In genomic region chr2:10977003-10977402, GRCh38 we compare ENCODE assay signal across 10 cellular contexts.
A peak's percentile ranks its signal among the peaks of the same experiment; 100 is the strongest.
DNase-seq lines count a peak whose midpoint lies in the region; FAIRE-seq and TF ChIP-seq lines count a peak whose summit lies in the region.
"Had no signal": no experiment of that assay in that cellular context is flagged by ENCODE, and none has a peak within 500 bp of the region (broad histone marks: within the 10 kb centered on the region; RNA-seq: fewer than 3 reads in every experiment).

No MANE protein-coding gene starts in this region.

- no peak overlapping the region for H3K4ac ChIP-seq in trophoblast cell (ENCODE audit: low read depth, low read length)

- H4K8ac ChIP-seq in trophoblast cell (ENCODE audit: low read depth, low read length): no peak overlapping the region

- H3K23ac ChIP-seq in trophoblast cell (ENCODE audit: low read length): no peak overlapping the region

- H3K36me3 ChIP-seq in right atrium auricular region (no peaks in the 10 kb centered on the region), hepatocyte (replicated peaks; ENCODE audit: insufficient read depth, low read depth) (no peaks in the 10 kb centered on the region), Karpas-422 (ENCODE audit: insufficient read depth, low read length) (no peaks in the 10 kb centered on the region), trophoblast cell (ENCODE audit: control insufficient read depth in 1 of 2, insufficient read depth in 2 of 2, low read length in 2 of 2) (no peaks in the 10 kb centered on the region), small intestine (ENCODE audit: control insufficient read depth in 2 of 2, insufficient read depth in 2 of 2, low read length in 2 of 2) (no peaks in the 10 kb centered on the region)

- FAIRE-seq in small intestine (lab: Jason Lieb, UNC): no peak

- H4K12ac ChIP-seq in trophoblast cell (ENCODE audit: low read depth, low read length): no peak overlapping the region

- H3K18ac ChIP-seq in trophoblast cell (ENCODE audit: low read length): no peak overlapping the region

- H3K4me1 ChIP-seq in right atrium auricular region: peaks cover 0 to 4% of the 10 kb centered on the region in 2 donors
- H3K4me1 ChIP-seq in hepatocyte (ENCODE audit: insufficient read depth): no peaks in the 10 kb centered on the region
- no peaks in the 10 kb centered on the region for H3K4me1 ChIP-seq in Karpas-422 (ENCODE audit: low read length)
- H3K4me1 ChIP-seq in trophoblast cell (ENCODE audit: control insufficient read depth in 1 of 2, insufficient read depth in 2 of 2, low read length in 2 of 2): no peaks in the 10 kb centered on the region
- no peaks in the 10 kb centered on the region for H3K4me1 ChIP-seq in small intestine (ENCODE audit: control insufficient read depth in 2 of 2, insufficient read depth in 1 of 2, low read depth in 1 of 2, low read length in 1 of 2)

- no peak overlapping the region for H2BK5ac ChIP-seq in trophoblast cell (ENCODE audit: low read depth, low read length, poor library complexity)

- no peak overlapping the region for H3K14ac ChIP-seq in trophoblast cell (ENCODE audit: low read length)

- H2AK5ac ChIP-seq in trophoblast cell (ENCODE audit: low read length): no peak overlapping the region

- H3K79me1 ChIP-seq in trophoblast cell (ENCODE audit: low read length): no peaks in the 10 kb centered on the region

- DNase-seq in cardiac septum (ENCODE audit: low spot score) (peak; percentile 68), right atrium auricular region (ENCODE audit: low spot score) (no peak), hepatocyte (ENCODE audit: low spot score) (no peak), Karpas-422 (no peak), 8988T (no peak), trophoblast cell (no peak), small intestine (no peak)
- DNase-seq: EL had no signal

- intact Hi-C loops in cardiac septum (cut with DNase I): no loop called here

- no peak for TF ChIP-seq CTCF in right atrium auricular region (IDR thresholded peaks at IDR 0.05)
- TF ChIP-seq CTCF in hepatocyte (IDR thresholded peaks at IDR 0.05; ENCODE audit: poor library complexity): no peak

- H2BK12ac ChIP-seq in trophoblast cell (ENCODE audit: low read length): no peak overlapping the region

- H4K20me1 ChIP-seq in hepatocyte (ENCODE audit: insufficient read depth, poor library complexity, severe bottlenecking) (no peaks in the 10 kb centered on the region), Karpas-422 (ENCODE audit: insufficient read depth, low read depth, low read length) (no peaks in the 10 kb centered on the region)

- H2BK120ac ChIP-seq in trophoblast cell (ENCODE audit: insufficient read depth, low read length, poor library complexity): no peak overlapping the region

- H3K4me2 ChIP-seq in hepatocyte (peak overlapping the region; percentile 63), Karpas-422 (ENCODE audit: low read depth, low read length, poor library complexity, severe bottlenecking) (no peak overlapping the region), trophoblast cell (ENCODE audit: low read length) (no peak overlapping the region)

- WGBS in hepatocyte (ENCODE audit: low lambda C conversion rate, missing lambda C conversion rate): 43% methylated on average over 9 of the region's 9 CpGs
- WGBS in trophoblast cell (ENCODE audit: extremely low coverage, insufficient coverage, insufficient read length): no CpG with 5 or more reads among the region's 9 CpGs
- WGBS in small intestine, 3 donors: 24 to 29% (median 24%) methylated on average over 9 of the region's 9 CpGs

- no peaks in the 10 kb centered on the region for H3K9me3 ChIP-seq in right atrium auricular region
- no peaks in the 10 kb centered on the region for H3K9me3 ChIP-seq in hepatocyte (ENCODE audit: low read depth)
- H3K9me3 ChIP-seq in Karpas-422 (ENCODE audit: low read length): no peaks in the 10 kb centered on the region
- H3K9me3 ChIP-seq in trophoblast cell (ENCODE audit: insufficient read depth, low read depth, low read length): no peaks in the 10 kb centered on the region
- H3K9me3 ChIP-seq in small intestine (ENCODE audit: control insufficient read depth, low read depth): no peaks in the 10 kb centered on the region

- H3K27me3 ChIP-seq in right atrium auricular region (no peaks in the 10 kb centered on the region), hepatocyte (no peaks in the 10 kb centered on the region), Karpas-422 (ENCODE audit: low read length) (no peaks in the 10 kb centered on the region), trophoblast cell (ENCODE audit: insufficient read depth, low read length) (no peaks in the 10 kb centered on the region), small intestine (ENCODE audit: control insufficient read depth in 2 of 2, insufficient read depth in 2 of 2, low read length in 2 of 2) (no peaks in the 10 kb centered on the region)

- H3K79me2 ChIP-seq in hepatocyte (no peaks in the 10 kb centered on the region), Karpas-422 (ENCODE audit: low read length) (no peaks in the 10 kb centered on the region), trophoblast cell (ENCODE audit: control insufficient read depth, insufficient read depth, low read length, poor library complexity) (no peaks in the 10 kb centered on the region)

- no peak overlapping the region for H3K27ac ChIP-seq in right atrium auricular region
- H3K27ac ChIP-seq in hepatocyte: no peak overlapping the region
- no peak overlapping the region for H3K27ac ChIP-seq in Karpas-422 (ENCODE audit: low read length)
- H3K27ac ChIP-seq in trophoblast cell (ENCODE audit: low read depth, low read length): no peak overlapping the region
- no peak overlapping the region for H3K27ac ChIP-seq in small intestine (ENCODE audit: low read depth in 1 of 2, low read length in 1 of 2)
- H3K27ac ChIP-seq: VCaP had no signal

- H3K4me3 ChIP-seq in right atrium auricular region: no peak overlapping the region
- H3K4me3 ChIP-seq in hepatocyte: no peak overlapping the region
- H3K4me3 ChIP-seq in Karpas-422 (ENCODE audit: low read length): no peak overlapping the region
- H3K4me3 ChIP-seq in trophoblast cell (ENCODE audit: low read depth, low read length): no peak overlapping the region
- no peak overlapping the region for H3K4me3 ChIP-seq in small intestine (ENCODE audit: low read depth in 1 of 2, low read length in 2 of 2)

- no peak overlapping the region for H2AFZ ChIP-seq in hepatocyte
- H2AFZ ChIP-seq in Karpas-422 (ENCODE audit: low read length): no peak overlapping the region
- no peak overlapping the region for H2AFZ ChIP-seq in trophoblast cell (ENCODE audit: insufficient read depth, low read length, poor library complexity)

- H3K9ac ChIP-seq in Karpas-422 (ENCODE audit: low read length): no peak overlapping the region
- no peak overlapping the region for H3K9ac ChIP-seq in trophoblast cell (ENCODE audit: low read length)

- no peak overlapping the region for H4K91ac ChIP-seq in trophoblast cell (ENCODE audit: low read depth, low read length)

- no peaks in the 10 kb centered on the region for H3K9me2 ChIP-seq in hepatocyte (replicated peaks; ENCODE audit: insufficient read depth)
- H3K9me2 ChIP-seq in Karpas-422 (replicated peaks; ENCODE audit: insufficient read depth, low read length): no peaks in the 10 kb centered on the region

TF ChIP-seq in PFSK-1, 5 proteins besides CTCF, POLR2A, EP300 and RAD21:
- TF ChIP-seq FOXP2 (optimal IDR thresholded peaks at IDR 0.05; ENCODE audit: borderline replicate concordance, extremely low read depth, extremely low read length, insufficient read depth): peak; percentile 37
- TF ChIP-seq SIN3A (IDR thresholded peaks at IDR 0.05; ENCODE audit: borderline replicate concordance, insufficient read depth, low read length): no peak
